Comparison of ENCODE assay signal across 24 cellular contexts in genomic region chr6:108510461-108511319, GRCh38.
"Had no signal": no experiment of that assay in that cellular context is flagged by ENCODE, and none has a peak within 500 bp of the region (broad histone marks: within the 10 kb centered on the region; RNA-seq: fewer than 3 reads in every experiment).

No MANE protein-coding gene starts in this region.

- H3K27ac ChIP-seq: SJSA1 had no signal

- H3K4me3 ChIP-seq: SJSA1 had no signal

- FAIRE-seq: astrocyte, RCC 7860, TTC549 had no signal

- H3K4me1 ChIP-seq: SJSA1 had no signal

- H3K9me3 ChIP-seq: SJSA1 had no signal

- H3K36me3 ChIP-seq: SJSA1 had no signal

- DNase-seq: activated B cell treated with CpG ODN at 0.5 μM for 24 hours; activated CD4-positive, alpha-beta memory T cell treated with anti-CD3 and anti-CD28 coated beads, Interleukin-2, amount 10 ng/mL, durations not matched to agents 7 days and 5 days; activated CD4-positive, alpha-beta T cell treated with anti-CD3 and anti-CD28 coated beads, Interleukin-2, amount 50 U/mL, for 1 hour; activated gamma-delta T cell; activated naive CD4-positive, alpha-beta T cell treated with anti-CD3 and anti-CD28 coated beads for 36 hours; activated T-cell treated with anti-CD3 and anti-CD28 coated beads for 4 hours; activated T-cell treated with anti-CD3 and anti-CD28 coated beads, Interleukin-2, amount 50 U/mL, for 48 hours; amygdala; Kasumi-1; MV-4-11; NCI-H1105; NCI-H1436; NCI-H1694 treated with DMSO at 0.1 percent for 48 hours; NCI-H2029 treated with DMSO at 0.1 percent for 48 hours; NCI-H345; NCI-H510A; PC-3; SHP77; T-helper 9 cell had no signal

- ATAC-seq: activated T-helper 17 cell treated with anti-CD3 and anti-CD28 coated beads, Interleukin-2, amount 50 U/mL, for 72 hours; PC-3 had no signal

- H3K27me3 ChIP-seq: SJSA1 had no signal
